21 cellular contexts compared by ENCODE assay signal in genomic region chr12:27593266-27593665, GRCh38.
DNase-seq lines count a peak whose midpoint lies in the region; ATAC-seq and TF ChIP-seq lines count a peak whose summit lies in the region.
"Had no signal": no experiment of that assay in that cellular context is flagged by ENCODE, and none has a peak within 500 bp of the region (broad histone marks: within the 10 kb centered on the region; RNA-seq: fewer than 3 reads in every experiment).

No MANE protein-coding gene starts in this region.

- peaks cover 14% of the 10 kb centered on the region for H3K4me1 Mint-ChIP-seq in neural crest cell

- H3K9me3 Mint-ChIP-seq in neural crest cell = peaks cover 8% of the 10 kb centered on the region

- H3K36me3 Mint-ChIP-seq in neural crest cell (ENCODE audit: low read depth) = peaks cover 20% of the 10 kb centered on the region

- peak overlapping the region; percentile 43 for H3K27ac Mint-ChIP-seq in neural crest cell (ENCODE audit: unreplicated experiment)
- H3K27ac Mint-ChIP-seq: activated CD4-positive, alpha-beta T cell treated with anti-CD3 and anti-CD28 coated beads, Interleukin-2, amount 10 ng/mL, durations not matched to agents 24 days and 14 days; activated naive CD4-positive, alpha-beta T cell treated with anti-CD3 and anti-CD28 coated beads, Interleukin-2, amount 50 U/mL, for 24 hours had no signal

- H3K4me3 ChIP-seq in heart left ventricle (no peak overlapping the region), epithelial cell of esophagus (ENCODE audit: low read length) (no peak overlapping the region), tibial artery (no peak overlapping the region)
- H3K4me3 ChIP-seq: BLaER1 treated with 17β-estradiol and CSF1 and Interleukin-3, amounts not matched to agents 10 nM and 100 nM; cardiac muscle cell; HAP-1; MG63; SK-N-MC; upper lobe of left lung had no signal

- H3K9me3 ChIP-seq in heart left ventricle (peaks cover 0 to 3% (median 0%) of the 10 kb centered on the region in 12 donors), tibial artery (no peaks in the 10 kb centered on the region)
- H3K9me3 ChIP-seq: HAP-1, upper lobe of left lung had no signal

- H3K27me3 Mint-ChIP-seq in neural crest cell (ENCODE audit: low read depth) = no peaks in the 10 kb centered on the region
- H3K27me3 Mint-ChIP-seq: activated CD4-positive, alpha-beta T cell treated with anti-CD3 and anti-CD28 coated beads, Interleukin-2, amount 10 ng/mL, durations not matched to agents 24 days and 14 days; activated naive CD4-positive, alpha-beta T cell treated with anti-CD3 and anti-CD28 coated beads, Interleukin-2, amount 50 U/mL, for 24 hours had no signal

- ATAC-seq in heart left ventricle (peak in 1 of 4 donors; percentile 8), left cardiac atrium (no peak), GM18861 (IDR thresholded peaks at IDR 0.05; ENCODE audit: unreplicated experiment) (no peak)

- TF ChIP-seq CTCF in heart left ventricle (IDR thresholded peaks at IDR 0.05) = no peak
- no peak for TF ChIP-seq CTCF in epithelial cell of esophagus (IDR thresholded peaks at IDR 0.05; ENCODE audit: insufficient read depth, low read depth, low read length, missing control alignments)
- TF ChIP-seq CTCF in neural crest cell (conservative IDR thresholded peaks at IDR 0.05) = no peak
- no peak for TF ChIP-seq CTCF in tibial artery (IDR thresholded peaks at IDR 0.05)

- intact Hi-C loops in heart left ventricle (cut with DNase I) (no loop called here), left cardiac atrium (cut with DNase I) (no loop called here), tibial artery (cut with DNase I; ENCODE audit: low total_unique reads) (no loop called here)

- H3K4me1 ChIP-seq in heart left ventricle = peaks cover 6 to 67% (median 31%) of the 10 kb centered on the region in 12 donors
- peaks cover 0 to 22% (median 7%) of the 10 kb centered on the region in 4 donors for H3K4me1 ChIP-seq in tibial artery

- H3K36me3 ChIP-seq in heart left ventricle (no peaks in the 10 kb centered on the region), tibial artery (no peaks in the 10 kb centered on the region)
- H3K36me3 ChIP-seq: cardiac muscle cell, HAP-1, upper lobe of left lung had no signal

- no peaks in the 10 kb centered on the region for H3K27me3 ChIP-seq in heart left ventricle
- H3K27me3 ChIP-seq in tibial artery = no peaks in the 10 kb centered on the region
- H3K27me3 ChIP-seq: BLaER1 treated with 17β-estradiol and CSF1 and Interleukin-3, amounts not matched to agents 10 nM and 100 nM; cardiac muscle cell; MG63; upper lobe of left lung had no signal

- TF ChIP-seq POLR2A in heart left ventricle (IDR thresholded peaks at IDR 0.05) = no peak

- 72 to 83% (median 73%) methylated on average over 4 of the region's 4 CpGs for WGBS in heart left ventricle, 4 donors

- H3K4me3 Mint-ChIP-seq in neural crest cell = no peak overlapping the region
- H3K4me3 Mint-ChIP-seq: activated CD4-positive, alpha-beta T cell treated with anti-CD3 and anti-CD28 coated beads, Interleukin-2, amount 10 ng/mL, durations not matched to agents 24 days and 14 days; activated naive CD4-positive, alpha-beta T cell treated with anti-CD3 and anti-CD28 coated beads, Interleukin-2, amount 50 U/mL, for 24 hours had no signal

- no peak for DNase-seq in heart left ventricle
- DNase-seq in left cardiac atrium = no peak
- peak; percentile 98 for DNase-seq in epithelial cell of esophagus (ENCODE audit: low read depth)
- no peak for DNase-seq in neural crest cell (ENCODE audit: low read depth, low spot score)
- DNase-seq in tibial artery = no peak
- no peak for DNase-seq in iPS-NIHi7 (ENCODE audit: extremely low spot score)
- no peak for DNase-seq in stimulated activated CD4-positive, alpha-beta T cell treated with anti-CD3 and anti-CD28 coated beads, Interleukin-15, amount 100 ng/mL, for 24 hours
- DNase-seq: 8988T; activated CD4-positive, alpha-beta T cell treated with anti-CD3 and anti-CD28 coated beads, Interleukin-2, amount 10 ng/mL, durations not matched to agents 24 days and 14 days; activated T-cell treated with anti-CD3 and anti-CD28 coated beads for 4 hours; DMS153; effector memory CD4-positive, alpha-beta T cell; NCI-H524; upper lobe of left lung had no signal

- H3K27ac ChIP-seq in heart left ventricle (peak overlapping the region in 9 of 12 donors; percentile 2 to 53 (median 44)), tibial artery (peak overlapping the region; percentile 52 to 57)
- H3K27ac ChIP-seq: BLaER1 treated with 17β-estradiol and CSF1 and Interleukin-3, amounts not matched to agents 10 nM and 100 nM; cardiac muscle cell; SK-N-MC had no signal
